Comparison of ENCODE assay signal across 25 cellular contexts in the genomic region with DNA sequence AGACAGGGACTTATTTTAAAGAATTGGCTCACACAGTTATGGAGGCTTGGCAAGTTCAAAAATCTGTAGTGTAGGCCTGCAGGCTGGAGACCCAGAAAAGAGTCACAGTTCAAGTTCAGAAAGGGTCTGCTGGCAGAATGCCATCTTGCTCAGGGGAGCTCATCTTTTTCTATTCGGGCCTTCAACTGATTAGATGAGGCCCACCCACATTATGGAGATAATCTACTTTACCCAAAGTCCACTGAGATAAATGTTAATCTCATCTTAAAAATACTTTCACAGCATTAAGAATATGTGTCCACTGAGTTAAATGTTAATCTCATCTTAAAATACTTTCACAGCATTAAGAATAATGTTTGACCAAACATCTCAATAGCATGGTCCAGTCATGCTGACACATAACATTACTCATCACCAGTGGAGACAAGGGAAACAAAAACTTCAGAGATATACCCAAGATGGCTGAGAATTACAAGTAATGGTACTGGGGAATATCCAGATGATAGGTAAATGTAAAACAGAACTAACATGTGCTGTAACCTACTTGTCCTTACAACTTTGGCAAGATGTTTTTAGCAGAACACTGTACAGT.
DNase-seq lines count a peak whose midpoint lies in the region; ATAC-seq and TF ChIP-seq lines count a peak whose summit lies in the region.
"Had no signal": no experiment of that assay in that cellular context is flagged by ENCODE, and none has a peak within 500 bp of the region (broad histone marks: within the 10 kb centered on the region; RNA-seq: fewer than 3 reads in every experiment).

No MANE protein-coding gene starts in this region.

- POLR2A ChIA-PET in PC-3 (lab: Charles Lee; ENCODE audit: unreplicated experiment): no interaction called here

- no peaks in the 10 kb centered on the region for H4K20me1 ChIP-seq in PC-3 (ENCODE audit: low read length)

- DNase-seq in ELR (ENCODE audit: low read depth) (peak; percentile 41), PC-3 (peak; percentile 74), epithelial cell of esophagus (ENCODE audit: low read depth) (peak; percentile 61), renal cortical epithelial cell (ENCODE audit: low read depth) (peak; percentile 87), adrenal gland (no peak), NCI-H1417 (lab: John Stamatoyannopoulos, UW) (no peak)
- DNase-seq: activated CD4-positive, alpha-beta T cell treated with anti-CD3 and anti-CD28 coated beads for 48 hours; activated effector memory CD4-positive, alpha-beta T cell treated with anti-CD3 and anti-CD28 coated beads, Interleukin-2, amount 50 U/mL, for 16 hours; activated naive CD8-positive, alpha-beta T cell treated with anti-CD3 and anti-CD28 coated beads for 36 hours; activated T-cell treated with anti-CD3 and anti-CD28 coated beads, Interleukin-2, amount 50 U/mL, for 1 hour; C1 segment of cervical spinal cord; Caco-2; DMS79 treated with DMSO at 0.1 percent for 48 hours; head of caudate nucleus; left cardiac atrium; NCI-H1436; NCI-H2107; pancreas; stimulated activated CD4-positive, alpha-beta T cell treated with anti-CD3 and anti-CD28 coated beads, Interleukin-2, amount 100 ng/mL, for 48 hours; trophoblast cell had no signal

- no peaks in the 10 kb centered on the region for H3K79me2 ChIP-seq in PC-3 (ENCODE audit: low read length)

- intact Hi-C loops in PC-3 (cut with micrococcal nuclease): no loop called here
- intact Hi-C loops in adrenal gland (cut with DNase I): no loop called here

- TF ChIP-seq CTCF in PC-3 (conservative IDR thresholded peaks at IDR 0.05; ENCODE audit: low read depth, low read length) (no peak), epithelial cell of esophagus (IDR thresholded peaks at IDR 0.05; ENCODE audit: insufficient read depth, low read depth, low read length, missing control alignments) (no peak), adrenal gland (IDR thresholded peaks at IDR 0.05) (no peak)

- no peak for TF ChIP-seq POLR2A in adrenal gland (IDR thresholded peaks at IDR 0.05)

- H2AFZ ChIP-seq in PC-3 (ENCODE audit: low read length): no peak overlapping the region

- H3K4me1 ChIP-seq in PC-3 (ENCODE audit: insufficient read depth, low read length): 0 out of 2 replicates have a peak, but pooled peaks cover 5% of the 10 kb centered on the region
- no peaks in the 10 kb centered on the region for H3K4me1 ChIP-seq in adrenal gland (replicated peaks in 1 of 2)
- H3K4me1 ChIP-seq: ascending aorta, Caco-2, pancreas had no signal

- no peak overlapping the region for H3K27ac ChIP-seq in PC-3 (ENCODE audit: low read length)
- H3K27ac ChIP-seq in adrenal gland: no peak overlapping the region
- H3K27ac ChIP-seq: ascending aorta, pancreas, VCaP had no signal

- WGBS in adrenal gland, 4 donors: 70 to 96% (median 78%) methylated on average over 1 of the region's 1 CpG

- H3K36me3 ChIP-seq in PC-3 (ENCODE audit: low read depth, low read length) (no peaks in the 10 kb centered on the region), adrenal gland (replicated peaks in 1 of 2) (no peaks in the 10 kb centered on the region)
- H3K36me3 ChIP-seq: ascending aorta, pancreas had no signal

- CTCF ChIA-PET in PC-3 (lab: Charles Lee): no interaction called here

- H3K9me2 ChIP-seq in PC-3 (replicated peaks; ENCODE audit: low read length): no peaks in the 10 kb centered on the region

- H3K4me2 ChIP-seq in PC-3 (ENCODE audit: low read length): no peak overlapping the region

- BruUV-seq in PC-3 (replicated peaks; lab: Mats Ljungman, UMichigan): no TSS peak

- H3K9me3 ChIP-seq in PC-3 (ENCODE audit: low read length) (no peaks in the 10 kb centered on the region), adrenal gland (replicated peaks in 1 of 3) (no peaks in the 10 kb centered on the region)
- H3K9me3 ChIP-seq: ascending aorta, Caco-2, pancreas had no signal

- H3K9ac ChIP-seq in PC-3 (ENCODE audit: low read length): no peak overlapping the region

- H3K27me3 ChIP-seq in PC-3 (ENCODE audit: low read length) (no peaks in the 10 kb centered on the region), adrenal gland (no peaks in the 10 kb centered on the region)
- H3K27me3 ChIP-seq: ascending aorta, pancreas had no signal

- no peaks in the 10 kb centered on the region for H3F3A ChIP-seq in PC-3 (ENCODE audit: low read length, unreplicated experiment)

- no peak overlapping the region for H3K4me3 ChIP-seq in PC-3 (ENCODE audit: low read length)
- no peak overlapping the region for H3K4me3 ChIP-seq in epithelial cell of esophagus (ENCODE audit: low read length)
- no peak overlapping the region for H3K4me3 ChIP-seq in adrenal gland
- H3K4me3 ChIP-seq: ascending aorta, GM12878, pancreas had no signal

- ATAC-seq in PC-3: peak; percentile 70
- no peak for ATAC-seq in HG03354 (IDR thresholded peaks at IDR 0.05; ENCODE audit: poor library complexity, severe bottlenecking, unreplicated experiment)
- ATAC-seq: GM12878, left cardiac atrium, pancreas, Right ventricle myocardium inferior had no signal

Comparison
In these comparisons a context has a peak if more than half of its experiments do, and no peak if none do; other contexts are left out.
1. DNase-seq: peak in ELR (single experiment), PC-3 (single experiment), epithelial cell of esophagus (single experiment) and renal cortical epithelial cell (single experiment); none in adrenal gland (0 of 7) and NCI-H1417 (0 of 3).